ENCODE assay signal across 26 cellular contexts in genomic region chr5:129945779-129946270, GRCh38. TPM values are rescaled to one million over a fixed set of nuclear protein-coding genes. Genes with fewer than 3 reads are reported as not detected.
"Had no signal": no experiment of that assay in that cellular context is flagged by ENCODE, and none has a peak within 500 bp of the region (broad histone marks: within the 10 kb centered on the region; RNA-seq: fewer than 3 reads in every experiment).

No MANE protein-coding gene starts in this region.

- H3K27ac Mint-ChIP-seq: activated CD4-positive, alpha-beta T cell treated with anti-CD3 and anti-CD28 coated beads, Interleukin-2, amount 10 ng/mL, durations not matched to agents 7 days and 5 days; activated CD8-positive, alpha-beta memory T cell treated with anti-CD3 and anti-CD28 coated beads, Interleukin-2, amount 10 ng/mL, durations not matched to agents 7 days and 5 days; activated CD8-positive, alpha-beta T cell treated with anti-CD3 and anti-CD28 coated beads for 36 hours; activated naive CD8-positive, alpha-beta T cell treated with anti-CD3 and anti-CD28 coated beads for 36 hours; activated T-helper 1 cell treated with anti-CD3 and anti-CD28 coated beads, Interleukin-12 subunit alpha, Interleukin-12 subunit beta, Interleukin-2, Interleukin-4 antibody, amounts not matched to agents 30 ng/mL and 10 ng/mL and 1 ng/mL, durations not matched to agents 14 hours and 24 hours and 36 hours; dendritic cell treated with granulocyte-macrophage colony-stimulating factor and Interleukin-4, amounts not matched to agents 40 ng/mL and 50 ng/mL, for 4 days; natural killer cell; stimulated activated naive B cell treated with anti-CD40 and anti-IgM and Interleukin-4, amounts not matched to agents 10 μg/mL and 1 μg/mL and 100 μg/mL, for 72 hours had no signal

- H3K4me3 ChIP-seq: body of pancreas, cardiac muscle cell, lung, ovary, prostate gland, right atrium auricular region, thyroid gland had no signal

- ATAC-seq: activated CD8-positive, alpha-beta memory T cell treated with anti-CD3 and anti-CD28 coated beads, Interleukin-2, amount 10 ng/mL, durations not matched to agents 7 days and 5 days; activated CD8-positive, alpha-beta T cell treated with anti-CD3 and anti-CD28 coated beads for 36 hours; body of pancreas; left lobe of liver; natural killer cell; stimulated activated naive B cell treated with anti-CD40 and anti-IgM and Interleukin-4, amounts not matched to agents 10 μg/mL and 1 μg/mL and 100 μg/mL, for 72 hours had no signal

- H3K27me3 ChIP-seq: body of pancreas, cardiac muscle cell, ovary, right atrium auricular region, thyroid gland had no signal

- H3K9me3 Mint-ChIP-seq: activated CD4-positive, alpha-beta T cell treated with anti-CD3 and anti-CD28 coated beads, Interleukin-2, amount 10 ng/mL, durations not matched to agents 7 days and 5 days; activated CD8-positive, alpha-beta T cell treated with anti-CD3 and anti-CD28 coated beads for 36 hours; activated naive CD8-positive, alpha-beta T cell treated with anti-CD3 and anti-CD28 coated beads for 36 hours; activated T-helper 1 cell treated with anti-CD3 and anti-CD28 coated beads, Interleukin-12 subunit alpha, Interleukin-12 subunit beta, Interleukin-2, Interleukin-4 antibody, amounts not matched to agents 30 ng/mL and 10 ng/mL and 1 ng/mL, durations not matched to agents 14 hours and 24 hours and 36 hours; dendritic cell treated with granulocyte-macrophage colony-stimulating factor and Interleukin-4, amounts not matched to agents 40 ng/mL and 50 ng/mL, for 4 days had no signal

- H3K27ac ChIP-seq: body of pancreas, cardiac muscle cell, ovary, prostate gland, right atrium auricular region, thyroid gland, WERI-Rb-1 had no signal

- H3K9me3 ChIP-seq: body of pancreas, ovary, prostate gland, right atrium auricular region, thyroid gland had no signal

- DNase-seq: activated CD4-positive, alpha-beta T cell treated with anti-CD3 and anti-CD28 coated beads, Interleukin-2, amount 10 ng/mL, durations not matched to agents 7 days and 5 days; activated CD4-positive, CD25-positive, alpha-beta regulatory T cell treated with anti-CD3 and anti-CD28 coated beads, Interleukin-2, amount 50 U/mL, for 72 hours; activated CD8-positive, alpha-beta memory T cell treated with anti-CD3 and anti-CD28 coated beads, Interleukin-2, amount 10 ng/mL, durations not matched to agents 7 days and 5 days; activated CD8-positive, alpha-beta T cell treated with anti-CD3 and anti-CD28 coated beads for 36 hours; activated naive CD8-positive, alpha-beta T cell treated with anti-CD3 and anti-CD28 coated beads for 36 hours; activated T-cell treated with anti-CD3 and anti-CD28 coated beads for 4 hours; amniotic stem cell; body of pancreas; effector CD4-positive, alpha-beta T cell; erythroblast; natural killer cell; ovary; stimulated activated CD4-positive, alpha-beta T cell treated with anti-CD3 and anti-CD28 coated beads, Interleukin-15, amount 100 ng/mL, for 24 hours; stimulated activated CD4-positive, alpha-beta T cell treated with anti-CD3 and anti-CD28 coated beads, Interleukin-2, amount 100 ng/mL, for 48 hours; stimulated activated CD8-positive, alpha-beta memory T cell treated with anti-CD3 and anti-CD28 coated beads, Interleukin-4, amount 100 ng/mL, for 48 hours; stimulated activated naive B cell treated with anti-CD40 and anti-IgM and Interleukin-4, amounts not matched to agents 10 μg/mL and 1 μg/mL and 100 μg/mL, for 72 hours; T-helper 1 cell; WERI-Rb-1 had no signal

- H3K36me3 Mint-ChIP-seq: activated CD8-positive, alpha-beta memory T cell treated with anti-CD3 and anti-CD28 coated beads, Interleukin-2, amount 10 ng/mL, durations not matched to agents 7 days and 5 days; activated naive CD8-positive, alpha-beta T cell treated with anti-CD3 and anti-CD28 coated beads for 36 hours; natural killer cell; stimulated activated naive B cell treated with anti-CD40 and anti-IgM and Interleukin-4, amounts not matched to agents 10 μg/mL and 1 μg/mL and 100 μg/mL, for 72 hours had no signal

- H3K36me3 ChIP-seq: cardiac muscle cell, ovary, prostate gland, right atrium auricular region, thyroid gland, WERI-Rb-1 had no signal

- H3K4me1 Mint-ChIP-seq: activated CD4-positive, alpha-beta T cell treated with anti-CD3 and anti-CD28 coated beads, Interleukin-2, amount 10 ng/mL, durations not matched to agents 7 days and 5 days; activated CD8-positive, alpha-beta memory T cell treated with anti-CD3 and anti-CD28 coated beads, Interleukin-2, amount 10 ng/mL, durations not matched to agents 7 days and 5 days; activated naive CD8-positive, alpha-beta T cell treated with anti-CD3 and anti-CD28 coated beads for 36 hours; natural killer cell; stimulated activated naive B cell treated with anti-CD40 and anti-IgM and Interleukin-4, amounts not matched to agents 10 μg/mL and 1 μg/mL and 100 μg/mL, for 72 hours had no signal

- H3K4me3 Mint-ChIP-seq: activated CD4-positive, alpha-beta T cell treated with anti-CD3 and anti-CD28 coated beads, Interleukin-2, amount 10 ng/mL, durations not matched to agents 7 days and 5 days; activated CD8-positive, alpha-beta memory T cell treated with anti-CD3 and anti-CD28 coated beads, Interleukin-2, amount 10 ng/mL, durations not matched to agents 7 days and 5 days; activated CD8-positive, alpha-beta T cell treated with anti-CD3 and anti-CD28 coated beads for 36 hours; activated naive CD8-positive, alpha-beta T cell treated with anti-CD3 and anti-CD28 coated beads for 36 hours; activated T-helper 1 cell treated with anti-CD3 and anti-CD28 coated beads, Interleukin-12 subunit alpha, Interleukin-12 subunit beta, Interleukin-2, Interleukin-4 antibody, amounts not matched to agents 30 ng/mL and 10 ng/mL and 1 ng/mL, durations not matched to agents 14 hours and 24 hours and 36 hours; dendritic cell treated with granulocyte-macrophage colony-stimulating factor and Interleukin-4, amounts not matched to agents 40 ng/mL and 50 ng/mL, for 4 days; natural killer cell; stimulated activated naive B cell treated with anti-CD40 and anti-IgM and Interleukin-4, amounts not matched to agents 10 μg/mL and 1 μg/mL and 100 μg/mL, for 72 hours had no signal

- H3K4me1 ChIP-seq: body of pancreas, prostate gland, right atrium auricular region had no signal

- H3K27me3 Mint-ChIP-seq: activated CD4-positive, alpha-beta T cell treated with anti-CD3 and anti-CD28 coated beads, Interleukin-2, amount 10 ng/mL, durations not matched to agents 7 days and 5 days; activated CD8-positive, alpha-beta memory T cell treated with anti-CD3 and anti-CD28 coated beads, Interleukin-2, amount 10 ng/mL, durations not matched to agents 7 days and 5 days; activated CD8-positive, alpha-beta T cell treated with anti-CD3 and anti-CD28 coated beads for 36 hours; dendritic cell treated with granulocyte-macrophage colony-stimulating factor and Interleukin-4, amounts not matched to agents 40 ng/mL and 50 ng/mL, for 4 days; stimulated activated naive B cell treated with anti-CD40 and anti-IgM and Interleukin-4, amounts not matched to agents 10 μg/mL and 1 μg/mL and 100 μg/mL, for 72 hours had no signal

RNA-seq across cellular contexts. Expression of gene CHSY3, which starts 41.6 kb away (rescaled TPM):
- total RNA-seq: activated CD4-positive, alpha-beta T cell treated with anti-CD3 and anti-CD28 coated beads, Interleukin-2, amount 10 ng/mL, durations not matched to agents 7 days and 5 days; activated CD8-positive, alpha-beta memory T cell treated with anti-CD3 and anti-CD28 coated beads, Interleukin-2, amount 10 ng/mL, durations not matched to agents 7 days and 5 days; activated CD8-positive, alpha-beta T cell treated with anti-CD3 and anti-CD28 coated beads for 36 hours; activated naive CD8-positive, alpha-beta T cell treated with anti-CD3 and anti-CD28 coated beads for 36 hours; activated T-helper 1 cell treated with anti-CD3 and anti-CD28 coated beads, Interleukin-12 subunit alpha, Interleukin-12 subunit beta, Interleukin-2, Interleukin-4 antibody, amounts not matched to agents 30 ng/mL and 10 ng/mL and 1 ng/mL, durations not matched to agents 14 hours and 24 hours and 36 hours had no signal
